In the genomic region with DNA sequence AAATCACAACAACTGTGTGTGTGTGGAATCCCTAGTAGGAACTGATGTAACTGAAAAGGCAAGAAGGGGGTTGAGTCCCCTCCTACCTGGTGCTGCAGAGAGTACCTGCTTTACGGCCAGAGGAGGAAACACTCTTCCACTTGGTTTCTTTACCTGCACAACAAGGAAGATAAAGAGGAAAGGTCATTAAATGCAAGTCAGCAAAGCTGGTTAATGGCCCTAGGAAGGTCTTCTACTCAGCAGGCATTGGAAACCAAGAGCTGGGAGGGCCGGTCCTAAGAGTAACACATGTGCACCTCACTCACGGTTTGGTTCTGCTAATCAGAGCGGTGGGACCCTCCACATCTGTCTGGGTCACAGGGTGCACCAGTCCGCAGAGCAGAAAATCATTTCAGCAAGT, we compare ENCODE assay signal across 10 cellular contexts. TPM values are rescaled to one million over a fixed set of nuclear protein-coding genes. Genes with fewer than 3 reads are reported as not detected.
A peak's percentile ranks its signal among the peaks of the same experiment; 100 is the strongest.
DNase-seq lines count a peak whose midpoint lies in the region; ATAC-seq and TF ChIP-seq lines count a peak whose summit lies in the region.
"Not testable (repeated sequence)": the region's sequence is repeated elsewhere in the genome, so short reads cannot be mapped to it uniquely, and the experiment has no call there.
"Had no signal": no experiment of that assay in that cellular context is flagged by ENCODE, and none has a peak within 500 bp of the region (broad histone marks: within the 10 kb centered on the region; RNA-seq: fewer than 3 reads in every experiment).

No MANE protein-coding gene starts in this region.

- not testable (repeated sequence) for H3K36me3 ChIP-seq in breast epithelium; lung (ENCODE audit: control insufficient read depth in 2 of 2, insufficient read depth in 2 of 2, low read length in 2 of 2); upper lobe of left lung

- peak overlapping the region; percentile 85 for H3K4me3 Mint-ChIP-seq in activated CD4-positive, alpha-beta memory T cell treated with anti-CD3 and anti-CD28 coated beads for 36 hours
- H3K4me3 Mint-ChIP-seq in progenitor cell of endocrine pancreas (ENCODE audit: low read depth): peak overlapping the region; percentile 78

- H3K9me3 ChIP-seq in breast epithelium; lung (ENCODE audit: control insufficient read depth in 2 of 2, insufficient read depth in 1 of 2, low read length in 1 of 2); upper lobe of left lung: not testable (repeated sequence)

- POLR2A ChIA-PET in activated CD4-positive, alpha-beta memory T cell treated with anti-CD3 and anti-CD28 coated beads for 36 hours (lab: Charles Lee): not testable (repeated sequence)

- not testable (repeated sequence) for TF ChIP-seq EP300 in upper lobe of left lung (IDR thresholded peaks at IDR 0.05)

- intact Hi-C loops in activated CD4-positive, alpha-beta memory T cell treated with anti-CD3 and anti-CD28 coated beads for 36 hours (cut with micrococcal nuclease): loop anchor here (10.0 kb wide), 3 partner anchors 537 to 757 kb away; partner anchors contain the start of gene MTMR1
- intact Hi-C loops in breast epithelium (cut with DNase I; ENCODE audit: low total_unique reads): not testable (repeated sequence)

- not testable (repeated sequence) for H3K27me3 ChIP-seq in breast epithelium; lung (ENCODE audit: control insufficient read depth, insufficient read depth); upper lobe of left lung

- not testable (repeated sequence) for TF ChIP-seq POLR2A in NB4 (IDR thresholded peaks at IDR 0.05; ENCODE audit: extremely low read depth, insufficient read length); breast epithelium (IDR thresholded peaks at IDR 0.05); upper lobe of left lung (IDR thresholded peaks at IDR 0.05)

- H3K27me3 Mint-ChIP-seq in activated CD4-positive, alpha-beta memory T cell treated with anti-CD3 and anti-CD28 coated beads for 36 hours; progenitor cell of endocrine pancreas: not testable (repeated sequence)

- WGBS in lung, 2 donors: 55 to 61% methylated on average over 5 of the region's 5 CpGs
- 54 to 55% methylated on average over 3 to 5 of the region's 5 CpGs for WGBS in upper lobe of left lung, 2 donors

- H3K36me3 Mint-ChIP-seq in activated CD4-positive, alpha-beta memory T cell treated with anti-CD3 and anti-CD28 coated beads for 36 hours; progenitor cell of endocrine pancreas (ENCODE audit: insufficient read depth): not testable (repeated sequence)

- CTCF ChIA-PET in activated CD4-positive, alpha-beta memory T cell treated with anti-CD3 and anti-CD28 coated beads for 36 hours (lab: Charles Lee): interaction anchor here (1.9 kb wide), 1 partner anchor 425 kb away, joined by 6 read pairs; no protein-coding TSS in a partner anchor

- not testable (repeated sequence) for TF ChIP-seq CTCF in NB4 (IDR thresholded peaks at IDR 0.05; ENCODE audit: low read depth, low read length); breast epithelium (IDR thresholded peaks at IDR 0.05); fibroblast of the aortic adventitia (IDR thresholded peaks at IDR 0.05; ENCODE audit: insufficient read depth, low read length); lung (IDR thresholded peaks at IDR 0.05; ENCODE audit: control extremely low read depth, extremely low read depth); progenitor cell of endocrine pancreas (IDR thresholded peaks at IDR 0.05; ENCODE audit: unreplicated experiment); upper lobe of left lung (IDR thresholded peaks at IDR 0.05)

- not testable (repeated sequence) for ATAC-seq in lung (ENCODE audit: insufficient read depth, low FRiP score); upper lobe of left lung (ENCODE audit: low FRiP score in 2 of 2)

- not testable (repeated sequence) for H3K9me3 Mint-ChIP-seq in activated CD4-positive, alpha-beta memory T cell treated with anti-CD3 and anti-CD28 coated beads for 36 hours; progenitor cell of endocrine pancreas (ENCODE audit: low read depth)

- not testable (repeated sequence) for H3K4me1 ChIP-seq in breast epithelium; lung (ENCODE audit: control insufficient read depth in 2 of 2, insufficient read depth in 2 of 2, low read length in 2 of 2); upper lobe of left lung

- H3K4me1 Mint-ChIP-seq in activated CD4-positive, alpha-beta memory T cell treated with anti-CD3 and anti-CD28 coated beads for 36 hours (ENCODE audit: low read depth); progenitor cell of endocrine pancreas (ENCODE audit: low read depth): not testable (repeated sequence)

- H3K4me3 ChIP-seq in GM08714 (ENCODE audit: low read length) (peak overlapping the region; percentile 73), NB4 (ENCODE audit: low read depth, low read length) (peak overlapping the region; percentile 76), breast epithelium (peak overlapping the region; percentile 66 to 81 (median 69)), fibroblast of the aortic adventitia (ENCODE audit: low read depth, low read length) (peak overlapping the region; percentile 78), lung (peak overlapping the region; percentile 60), upper lobe of left lung (peak overlapping the region in 3 of 4 donors; percentile 56 to 85 (median 67))

- not testable (repeated sequence) for DNase-seq in NB4 (ENCODE audit: low read depth); activated CD4-positive, alpha-beta memory T cell treated with anti-CD3 and anti-CD28 coated beads for 36 hours; breast epithelium (ENCODE audit: low spot score in 2 of 2); fibroblast of the aortic adventitia (ENCODE audit: low read depth); lung (ENCODE audit: low spot score); progenitor cell of endocrine pancreas (ENCODE audit: low spot score, unreplicated experiment); upper lobe of left lung

- H3K27ac Mint-ChIP-seq in activated CD4-positive, alpha-beta memory T cell treated with anti-CD3 and anti-CD28 coated beads for 36 hours: peak overlapping the region; percentile 99
- H3K27ac Mint-ChIP-seq in progenitor cell of endocrine pancreas: peak overlapping the region; percentile 94

- H3K27ac ChIP-seq in breast epithelium (peak overlapping the region; percentile 92 to 98), upper lobe of left lung (peak overlapping the region in 2 of 4 donors; percentile 88 to 98)
- not testable (repeated sequence) for H3K27ac ChIP-seq in lung (ENCODE audit: low read depth in 1 of 2, low read length in 1 of 2)

RNA-seq across cellular contexts. Expression of gene EOLA2, which starts 1.0 kb away (rescaled TPM):
- total RNA-seq in activated CD4-positive, alpha-beta memory T cell treated with anti-CD3 and anti-CD28 coated beads for 36 hours: 10 to 100 TPM; 32.4 to 33.7 TPM
- total RNA-seq in breast epithelium (10 to 100 TPM; 21.6 to 34.7 (median 32.2) TPM), fibroblast of the aortic adventitia (ENCODE audit: low replicate concordance) (15.5 and 21.8 TPM in 2 replicates), lung (10 to 100 TPM; 21.0 to 35.7 TPM), progenitor cell of endocrine pancreas (34.4 and 36.4 TPM in 2 replicates), upper lobe of left lung (10 to 100 TPM; 24.5 to 56.6 (median 33.4) TPM)
- polyA plus RNA-seq in lung: 10 to 100 TPM; 20.7 to 31.2 TPM

RNA-seq across cellular contexts. Expression of gene HSFX4, which starts 8.0 kb away (rescaled TPM):
- not detected for total RNA-seq in activated CD4-positive, alpha-beta memory T cell treated with anti-CD3 and anti-CD28 coated beads for 36 hours
- total RNA-seq in breast epithelium: not detected
- not detected in 2 replicates for total RNA-seq in fibroblast of the aortic adventitia (ENCODE audit: low replicate concordance)
- total RNA-seq in lung: not detected
- under 1 TPM in 1 of 2 donors, not detected in 1; 0.03 TPM for polyA plus RNA-seq in lung
- total RNA-seq in progenitor cell of endocrine pancreas: not detected in 2 replicates
- total RNA-seq in upper lobe of left lung: not detected
- total RNA-seq: H4, sciatic nerve had no signal

RNA-seq across cellular contexts. Expression of gene MAGEA8, which starts 56.3 kb away (rescaled TPM):
- not detected for total RNA-seq in activated CD4-positive, alpha-beta memory T cell treated with anti-CD3 and anti-CD28 coated beads for 36 hours
- total RNA-seq in breast epithelium (not detected), fibroblast of the aortic adventitia (ENCODE audit: low replicate concordance) (not detected in 2 replicates), lung (not detected), progenitor cell of endocrine pancreas (0.22 TPM in 1 of 2 replicates, not detected in the other), upper lobe of left lung (not detected)
- not detected for polyA plus RNA-seq in lung
- total RNA-seq: H4, sciatic nerve had no signal
